ENCODE assay signal across 8 cellular contexts in genomic region chr17:50269477-50270429, GRCh38. TPM values are rescaled to one million over a fixed set of nuclear protein-coding genes. Genes with fewer than 3 reads are reported as not detected.
A peak's percentile ranks its signal among the peaks of the same experiment; 100 is the strongest.
DNase-seq lines count a peak whose midpoint lies in the region; ATAC-seq and TF ChIP-seq lines count a peak whose summit lies in the region.

No MANE protein-coding gene starts in this region.

- H3K36me3 ChIP-seq in iPS-20b (ENCODE audit: insufficient read depth, low read depth, low read length) (no peaks in the 10 kb centered on the region), skeletal muscle tissue (ENCODE audit: control insufficient read depth in 3 of 3, insufficient read depth in 3 of 3, low read length in 3 of 3) (no peaks in the 10 kb centered on the region)

- ATAC-seq in GM18505 (IDR thresholded peaks at IDR 0.05; ENCODE audit: unreplicated experiment), result no peak

- H3K4me1 ChIP-seq in iPS-20b (ENCODE audit: insufficient read depth, low read length), result peaks cover 13% of the 10 kb centered on the region; the same call in 1 of the 2 replicates
- peaks cover 24 to 39% (median 26%) of the 10 kb centered on the region in 3 donors for H3K4me1 ChIP-seq in skeletal muscle tissue (ENCODE audit: control insufficient read depth in 3 of 3, insufficient read depth in 3 of 3, low read length in 3 of 3)

- TF ChIP-seq CTCF in LNCaP clone FGC (IDR thresholded peaks at IDR 0.05; ENCODE audit: control insufficient read depth, extremely low read depth, insufficient read depth) (peak; percentile 72), astrocyte of the spinal cord (IDR thresholded peaks at IDR 0.05; ENCODE audit: low read depth, low read length) (peak; percentile 95)

- no peak overlapping the region for H3K27ac ChIP-seq in iPS-20b (ENCODE audit: low read length)
- peak overlapping the region; percentile 46 for H3K27ac ChIP-seq in skeletal muscle tissue (ENCODE audit: low read depth, low read length)

- no peaks in the 10 kb centered on the region for H3K9me3 ChIP-seq in iPS-20b (ENCODE audit: insufficient read depth, low read depth, low read length)
- H3K9me3 ChIP-seq in skeletal muscle tissue (ENCODE audit: control insufficient read depth in 3 of 3, low read length in 3 of 3), result no peaks in the 10 kb centered on the region

- no peak overlapping the region for H3K4me3 ChIP-seq in LNCaP clone FGC (ENCODE audit: low read depth, low read length)
- H3K4me3 ChIP-seq in astrocyte of the spinal cord (ENCODE audit: low read depth, low read length), result peak overlapping the region; percentile 7
- H3K4me3 ChIP-seq in iPS-20b (ENCODE audit: low read length), result no peak overlapping the region
- H3K4me3 ChIP-seq in skeletal muscle tissue (ENCODE audit: low read length in 3 of 3), result no peak overlapping the region

- H3K27me3 ChIP-seq in iPS-20b (ENCODE audit: insufficient read depth, low read length), result peaks cover 21% of the 10 kb centered on the region
- peaks cover 8 to 16% (median 14%) of the 10 kb centered on the region in 3 donors for H3K27me3 ChIP-seq in skeletal muscle tissue (ENCODE audit: control insufficient read depth in 3 of 3, insufficient read depth in 3 of 3, low read length in 3 of 3)

- DNase-seq in DMS 273 (lab: John Stamatoyannopoulos, UW; ENCODE audit: unreplicated experiment) (peak; percentile 83), DMS 273 treated with DMSO at 0.1 percent for 48 hours (lab: John Stamatoyannopoulos, UW) (no peak), LNCaP clone FGC (ENCODE audit: low read depth) (no peak), T-helper 1 cell (peak in 3 of 5 donors; percentile 31 to 62 (median 51)), astrocyte of the spinal cord (ENCODE audit: low read depth, low spot score) (peak; percentile 89)

- H3K9ac ChIP-seq in iPS-20b (ENCODE audit: low read depth, low read length) (peak overlapping the region; percentile 31; the same call in 1 of the 2 replicates), skeletal muscle tissue (ENCODE audit: low read depth in 1 of 3, low read length in 3 of 3) (no peak overlapping the region)

- in situ Hi-C loops in astrocyte of the spinal cord (cut with HindIII; ENCODE audit: low sequenced_read_pairs), result no loop called here

- no peak for TF ChIP-seq POLR2A in GM18505 (IDR thresholded peaks at IDR 0.05; ENCODE audit: borderline replicate concordance, extremely low read depth, insufficient read depth, insufficient read length)

RNA-seq across cellular contexts. Expression of gene TMEM92, which starts 4.5 kb away (rescaled TPM):
- not detected for total RNA-seq in skeletal muscle tissue

Comparison
In these comparisons a context has a peak if more than half of its experiments do, and no peak if none do; other contexts are left out.
1. DNase-seq: peak in DMS 273 (single experiment), T-helper 1 cell (3 of 5) and astrocyte of the spinal cord (single experiment); none in DMS 273 treated with DMSO at 0.1 percent for 48 hours (single experiment) and LNCaP clone FGC (single experiment).